Comparison of ENCODE assay signal across 8 cellular contexts in genomic region chr3:12553921-12554391, GRCh38. TPM values are rescaled to one million over a fixed set of nuclear protein-coding genes. Genes with fewer than 3 reads are reported as not detected.
DNase-seq lines count a peak whose midpoint lies in the region; ATAC-seq, FAIRE-seq and TF ChIP-seq lines count a peak whose summit lies in the region.

No MANE protein-coding gene starts in this region.

- H3K4me1 ChIP-seq in HEK293 (ENCODE audit: control insufficient read depth, insufficient read depth, low read length): peaks cover 4% of the 10 kb centered on the region; the same call in 1 of the 2 replicates
- peaks cover 0 to 6% (median 2%) of the 10 kb centered on the region in 4 experiments; a peak in 2 of 7 replicates for H3K4me1 ChIP-seq in H1 (replicated peaks in 1 of 4; ENCODE audit: control insufficient read depth in 3 of 4, insufficient read depth in 4 of 4, low read length in 3 of 4)
- H3K4me1 ChIP-seq in naive thymus-derived CD4-positive, alpha-beta T cell (ENCODE audit: control insufficient read depth in 2 of 2, insufficient read depth in 2 of 2, low read length in 2 of 2): peaks cover 15 to 20% of the 10 kb centered on the region in 2 donors

- peaks cover 7% of the 10 kb centered on the region for H3K23me2 ChIP-seq in H1 (ENCODE audit: low read depth, low read length)

- H3K9me3 ChIP-seq in HEK293 (ENCODE audit: control insufficient read depth, insufficient read depth, low read depth, low read length): no peaks in the 10 kb centered on the region
- no peaks in the 10 kb centered on the region for H3K9me3 ChIP-seq in H1 (ENCODE audit: insufficient read depth in 2 of 2, low read depth in 1 of 2, low read length in 1 of 2)
- no peaks in the 10 kb centered on the region for H3K9me3 ChIP-seq in naive thymus-derived CD4-positive, alpha-beta T cell (ENCODE audit: control insufficient read depth in 2 of 3, low read length in 3 of 3)

- WGBS in H1 (ENCODE audit: extremely low coverage in 1 of 2, insufficient coverage in 1 of 2, insufficient read length in 1 of 2, insufficient replicate concordance in 2 of 2, low coverage in 1 of 2, low lambda C conversion rate in 2 of 2, missing lambda C conversion rate in 1 of 2), 2 experiments: 42% methylated on average over 26 of the region's 26 CpGs; no CpG with 5 or more reads in 1 of the 2 experiments

- H3K36me3 ChIP-seq in HEK293 (ENCODE audit: control insufficient read depth in 2 of 2, insufficient read depth in 1 of 2, low read length in 2 of 2) (no peaks in the 10 kb centered on the region), H1 (ENCODE audit: control insufficient read depth in 2 of 4, insufficient read depth in 4 of 4, low read length in 3 of 4) (no peaks in the 10 kb centered on the region)
- H3K36me3 ChIP-seq in naive thymus-derived CD4-positive, alpha-beta T cell (ENCODE audit: control insufficient read depth in 2 of 3, insufficient read depth in 3 of 3, low read length in 3 of 3): peaks cover 0 to 7% (median 0%) of the 10 kb centered on the region in 3 experiments

- H3K56ac ChIP-seq in H1 (replicated peaks; ENCODE audit: insufficient read length, low read depth, low read length): no peak overlapping the region

- no peak overlapping the region; the same call in 1 of the 2 replicates for H3K18ac ChIP-seq in H1 (ENCODE audit: extremely low read depth, low read length)

- no peak overlapping the region for H2AK5ac ChIP-seq in H1 (ENCODE audit: low read depth, low read length)

- H3K36me3 Mint-ChIP-seq in naive thymus-derived CD4-positive, alpha-beta T cell: peaks cover 0 to 5% (median 0%) of the 10 kb centered on the region in 5 donors

- TF ChIP-seq POLR2A in H1 (IDR thresholded peaks at IDR 0.05; ENCODE audit: control extremely low read depth in 1 of 2, low read depth in 2 of 2, low read length in 2 of 2): no peak

- peak overlapping the region; percentile 68 to 80 for H3K4me2 ChIP-seq in H1 (ENCODE audit: insufficient read depth in 1 of 2, low read depth in 2 of 2, low read length in 2 of 2)

- no peak for TF ChIP-seq RAD21 in H1 (IDR thresholded peaks at IDR 0.05 in 1 of 2, conservative IDR thresholded peaks at IDR 0.05 in 1 of 2; ENCODE audit: low read depth in 2 of 2, low read length in 2 of 2)

- no peak overlapping the region for H3K4ac ChIP-seq in H1 (replicated peaks; ENCODE audit: insufficient read length, low read depth, low read length)

- H3K23ac ChIP-seq in H1 (ENCODE audit: insufficient read length): no peak overlapping the region

- H3K9ac ChIP-seq in H1 (replicated peaks in 1 of 4; ENCODE audit: extremely low read depth in 1 of 4, low read depth in 3 of 4, low read length in 3 of 4): peak overlapping the region in 3 of 4 experiments; percentile 60 to 65 (median 60); a peak in 6 of 7 replicates

- CTCF ChIA-PET in HEK293 (lab: Yijun Ruan, JAX): interaction anchor here (0.9 kb wide), 1 partner anchor 12 kb away, joined by 3 read pairs; no protein-coding TSS in a partner anchor
- CTCF ChIA-PET in H1 (lab: Charles Lee; ENCODE audit: partially characterized antibody): interaction anchor here (0.9 to 1.0 kb wide), 2 partner anchors 13 to 58 kb away, joined by 3 to 5 read pairs; no protein-coding TSS in a partner anchor
- CTCF ChIA-PET in naive thymus-derived CD4-positive, alpha-beta T cell (lab: Charles Lee): no interaction called here

- peaks cover 22 to 42% (median 32%) of the 10 kb centered on the region in 5 donors for H3K27me3 Mint-ChIP-seq in naive thymus-derived CD4-positive, alpha-beta T cell

- TF ChIP-seq CTCF in HEK293 (tag by site-specific recombination; IDR thresholded peaks at IDR 0.05): peak; percentile 39
- TF ChIP-seq CTCF in H1 (IDR thresholded peaks at IDR 0.05; ENCODE audit: control extremely low read depth in 1 of 3, insufficient read depth in 1 of 3, low read depth in 1 of 3, low read length in 3 of 3): no peak

- peak overlapping the region; percentile 70 to 91 (median 78) for H3K4me3 Mint-ChIP-seq in naive thymus-derived CD4-positive, alpha-beta T cell

- no peak overlapping the region for H2BK5ac ChIP-seq in H1 (ENCODE audit: low read depth, low read length)

- no peak overlapping the region for H4K5ac ChIP-seq in H1 (ENCODE audit: insufficient read length, low read depth, low read length)

- ATAC-seq in naive thymus-derived CD4-positive, alpha-beta T cell: no peak
- ATAC-seq in GM19035 (IDR thresholded peaks at IDR 0.05; ENCODE audit: unreplicated experiment): no peak

- H3K79me2 ChIP-seq in H1 (ENCODE audit: control insufficient read depth in 1 of 2, insufficient read depth in 2 of 2, low read length in 2 of 2): peaks cover 5 to 17% of the 10 kb centered on the region in 2 experiments

- no peak overlapping the region for H2BK20ac ChIP-seq in H1 (ENCODE audit: low read length)

- H3K27ac Mint-ChIP-seq in naive thymus-derived CD4-positive, alpha-beta T cell: no peak overlapping the region

- in situ Hi-C loops in SK-MEL-5 (cut with HindIII; ENCODE audit: low pct_unique_long_range_greater_than_20kb, low sequenced_read_pairs): no loop called here

- H4K91ac ChIP-seq in H1 (replicated peaks; ENCODE audit: insufficient read length, low read length): peak overlapping the region; percentile 3

- DNase-seq in AG08396 (ENCODE audit: low spot score): peak; percentile 30
- DNase-seq in SK-MEL-5 (ENCODE audit: low read depth, low spot score): peak; percentile 50
- peak in 1 of 2 experiments; percentile 56 for DNase-seq in H1 (ENCODE audit: low read depth in 1 of 2, low spot score in 2 of 2)
- peak in 3 of 9 donors; percentile 13 to 24 (median 23) for DNase-seq in naive thymus-derived CD4-positive, alpha-beta T cell
- DNase-seq in DMS153 treated with DMSO at 0.1 percent for 48 hours (lab: John Stamatoyannopoulos, UW; ENCODE audit: unreplicated experiment): no peak
- DNase-seq in putamen (ENCODE audit: low spot score): no peak

- H3K4me1 Mint-ChIP-seq in naive thymus-derived CD4-positive, alpha-beta T cell: peaks cover 25 to 42% (median 38%) of the 10 kb centered on the region in 7 donors

- intact Hi-C loops in naive thymus-derived CD4-positive, alpha-beta T cell (cut with micrococcal nuclease): loop anchor here in 1 of 2 donors (10.0 kb wide), 2 partner anchors 791 to 1279 kb away; partner anchors contain the start of gene ATG7

- H3K79me1 ChIP-seq in H1 (ENCODE audit: low read depth, low read length): no peaks in the 10 kb centered on the region

- H3K4me3 ChIP-seq in HEK293 (ENCODE audit: low read depth, low read length) (peak overlapping the region; percentile 51), H1 (ENCODE audit: extremely low read depth in 1 of 4, insufficient read depth in 2 of 4, low read depth in 3 of 4, low read length in 4 of 4) (peak overlapping the region; percentile 13 to 55 (median 39); a peak in 6 of 8 replicates)
- H3K4me3 ChIP-seq in naive thymus-derived CD4-positive, alpha-beta T cell (ENCODE audit: low read length): peak overlapping the region; percentile 52

- POLR2A ChIA-PET in HEK293 (lab: Yijun Ruan, JAX): interaction anchor here (0.8 to 1.2 kb wide), 2 partner anchors 8 to 246 kb away, joined by 3 to 12 read pairs; partner anchors contain the start of gene MKRN2OS
- POLR2A ChIA-PET in H1 (lab: Charles Lee; ENCODE audit: partially characterized antibody): interaction anchor here (0.8 to 2.0 kb wide), 8 partner anchors 8 to 69 kb away, joined by 3 to 6 read pairs (median 3); partner anchors contain the start of genes MKRN2OS and TSEN2
- POLR2A ChIA-PET in naive thymus-derived CD4-positive, alpha-beta T cell (lab: Charles Lee): interaction anchor here (0.6 to 0.9 kb wide), 2 partner anchors 70 to 225 kb away, joined by 3 to 4 read pairs; partner anchors contain the start of gene TSEN2

- H4K20me1 ChIP-seq in H1 (replicated peaks in 1 of 2; ENCODE audit: control insufficient read depth in 1 of 2, insufficient read depth in 2 of 2, low read length in 2 of 2): peaks cover 0 to 4% of the 10 kb centered on the region in 2 experiments

- no peaks in the 10 kb centered on the region for H3K27me3 ChIP-seq in H1 (replicated peaks in 1 of 4; ENCODE audit: control insufficient read depth in 3 of 4, extremely low read depth in 1 of 4, insufficient read depth in 3 of 4, low read length in 3 of 4)
- H3K27me3 ChIP-seq in naive thymus-derived CD4-positive, alpha-beta T cell (ENCODE audit: control insufficient read depth in 2 of 2, insufficient read depth in 2 of 2, low read length in 2 of 2): peaks cover 6% of the 10 kb centered on the region in 2 donors

- no peak for TF ChIP-seq EP300 in H1 (IDR thresholded peaks at IDR 0.05; ENCODE audit: borderline replicate concordance in 1 of 2, low read depth in 2 of 2, low read length in 2 of 2)

- H2BK15ac ChIP-seq in H1 (ENCODE audit: low read length): no peak overlapping the region

- no peak overlapping the region for H3K14ac ChIP-seq in H1 (ENCODE audit: insufficient read length)

- no peak for FAIRE-seq in H1 (lab: Jason Lieb, UNC)

- no peak overlapping the region for H2BK120ac ChIP-seq in H1 (replicated peaks; ENCODE audit: low read depth, low read length)

- H2BK12ac ChIP-seq in H1 (ENCODE audit: low read depth, low read length): no peak overlapping the region

- H4K8ac ChIP-seq in H1 (ENCODE audit: extremely low read depth, insufficient read depth, low read length): peak overlapping the region; percentile 7; the same call in 1 of the 2 replicates

- peak overlapping the region; percentile 77 for H3K27ac ChIP-seq in HEK293 (ENCODE audit: extremely low read depth, low read depth, low read length)
- H3K27ac ChIP-seq in H1 (ENCODE audit: low read depth, low read length): no peak overlapping the region
- H3K27ac ChIP-seq in naive thymus-derived CD4-positive, alpha-beta T cell (ENCODE audit: low read depth, low read length): no peak overlapping the region

- peak overlapping the region; percentile 90 for H2AFZ ChIP-seq in H1 (ENCODE audit: low read length)

- H3K9me3 Mint-ChIP-seq in naive thymus-derived CD4-positive, alpha-beta T cell: peaks cover 0 to 4% (median 0%) of the 10 kb centered on the region in 11 donors

RNA-seq across cellular contexts. Expression of gene MKRN2, which starts 2.9 kb away (rescaled TPM):
- 36.2 and 36.6 TPM in 2 replicates for total RNA-seq in SK-MEL-5 (2014; rRNA removed; shearing (Covaris generic))
- polyA plus RNA-seq in SK-MEL-5 (2015; cell fraction: cytosol; rRNA removed): 41.0 and 47.3 TPM in 2 replicates
- polyA plus RNA-seq in SK-MEL-5 (2015; cell fraction: nucleus; rRNA removed): 32.4 and 37.0 TPM in 2 replicates
- 17.6 and 17.8 TPM in 2 replicates for total RNA-seq in H1 (2021; fragmentation: NEBNext Ultra II Directional; extraction: Animal tissue kit (Norgen Biotek cat#: 25700))
- 15.3 and 17.4 TPM in 2 replicates for polyA plus RNA-seq in H1 (2011; rRNA removed)
- polyA plus RNA-seq in H1 (2011; cell fraction: cytosol; rRNA removed): 19.4 TPM
- 15.4 TPM for polyA plus RNA-seq in H1 (2011; cell fraction: nucleus; rRNA removed)
- polyA plus RNA-seq in H1 (2012, experiment 1 of 2): 12.1 to 14.9 TPM (median 13.6 TPM) in 4 replicates
- polyA plus RNA-seq in H1 (2012, experiment 2 of 2): 4.0 TPM
- 8.7 TPM for polyA plus RNA-seq in H1 (2013, experiment 1 of 2)
- 8.8 TPM for polyA plus RNA-seq in H1 (2013, experiment 2 of 2)
- 27.0 and 30.7 TPM in 2 replicates for polyA minus RNA-seq in H1 (2011; rRNA and poly(A)+ RNA removed)
- 11.5 TPM for polyA minus RNA-seq in H1 (2011; cell fraction: cytosol; rRNA and poly(A)+ RNA removed)
- polyA minus RNA-seq in H1 (2011; cell fraction: nucleus; rRNA and poly(A)+ RNA removed): 14.9 TPM
- 10 to 100 TPM; 21.9 to 34.5 (median 25.4) TPM for total RNA-seq in naive thymus-derived CD4-positive, alpha-beta T cell
- polyA plus RNA-seq in naive thymus-derived CD4-positive, alpha-beta T cell: 10 to 100 TPM; 49.8 to 66.2 TPM

RNA-seq across cellular contexts. Expression of gene MKRN2OS, which starts 8.7 kb away (rescaled TPM):
- total RNA-seq in SK-MEL-5 (2014; rRNA removed; shearing (Covaris generic)): not detected in 2 replicates
- not detected in 2 replicates for polyA plus RNA-seq in SK-MEL-5 (2015; cell fraction: cytosol; rRNA removed)
- polyA plus RNA-seq in SK-MEL-5 (2015; cell fraction: nucleus; rRNA removed): not detected in 2 replicates
- 0.41 TPM in 1 of 2 replicates, not detected in the other for total RNA-seq in H1 (2021; fragmentation: NEBNext Ultra II Directional; extraction: Animal tissue kit (Norgen Biotek cat#: 25700))
- polyA plus RNA-seq in H1 (2011; rRNA removed): 0.15 and 0.17 TPM in 2 replicates
- polyA plus RNA-seq in H1 (2011; cell fraction: cytosol; rRNA removed): 0.22 TPM
- polyA plus RNA-seq in H1 (2011; cell fraction: nucleus; rRNA removed): not detected
- polyA plus RNA-seq in H1 (2012, experiment 1 of 2): 0.52 to 1.1 TPM (median 0.79 TPM) in 4 replicates
- not detected for polyA plus RNA-seq in H1 (2012, experiment 2 of 2)
- not detected for polyA plus RNA-seq in H1 (2013, experiment 1 of 2)
- polyA plus RNA-seq in H1 (2013, experiment 2 of 2): 0.09 TPM
- 0.24 TPM in 1 of 2 replicates, not detected in the other for polyA minus RNA-seq in H1 (2011; rRNA and poly(A)+ RNA removed)
- polyA minus RNA-seq in H1 (2011; cell fraction: cytosol; rRNA and poly(A)+ RNA removed): not detected
- not detected for polyA minus RNA-seq in H1 (2011; cell fraction: nucleus; rRNA and poly(A)+ RNA removed)
- total RNA-seq in naive thymus-derived CD4-positive, alpha-beta T cell: not detected
- polyA plus RNA-seq in naive thymus-derived CD4-positive, alpha-beta T cell: not detected

Comparison
In these comparisons a context has a peak if more than half of its experiments do, and no peak if none do; other contexts are left out.
1. DNase-seq: peak in AG08396 (single experiment) and SK-MEL-5 (single experiment); none in DMS153 treated with DMSO at 0.1 percent for 48 hours (single experiment) and putamen (single experiment).
2. Peak in every context shown above with its lines, with median percentiles within 50 percentile points of each other: H3K4me3 ChIP-seq.